ENCODE assay signal across 5 cellular contexts in the genomic region with DNA sequence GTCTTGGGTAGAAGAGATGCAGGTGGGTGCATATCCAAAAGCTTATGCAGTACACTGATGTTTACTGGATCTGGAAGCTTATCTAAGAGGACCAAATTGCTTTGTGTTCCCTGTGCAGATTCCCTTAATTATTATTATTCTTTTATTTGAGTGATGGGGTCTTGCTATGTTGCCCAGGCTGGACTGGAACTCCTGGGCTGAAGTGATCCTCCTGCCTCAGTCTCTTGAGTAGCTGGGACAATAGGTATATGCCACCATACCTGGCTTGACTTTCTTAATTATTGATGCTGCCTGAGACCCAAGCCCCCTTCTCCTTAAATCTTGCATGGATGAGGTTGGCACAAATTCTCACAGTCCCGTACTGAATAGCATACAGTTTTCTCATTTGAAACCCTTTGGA.
"Had no signal": no experiment of that assay in that cellular context is flagged by ENCODE, and none has a peak within 500 bp of the region (broad histone marks: within the 10 kb centered on the region; RNA-seq: fewer than 3 reads in every experiment).

No MANE protein-coding gene starts in this region.

- H3K4me2 ChIP-seq: GM23338 had no signal

- ATAC-seq: GM23338, HCT116 had no signal

- H3K4me3 ChIP-seq: GM23338, HAP-1 had no signal

- DNase-seq: KG1 had no signal

- H3K9me3 ChIP-seq: HAP-1 had no signal

- H3K4me1 ChIP-seq: HAP-1 had no signal

- H3K27ac Mint-ChIP-seq: GM23338, IgD-negative memory B cell had no signal

- H3K27me3 Mint-ChIP-seq: IgD-negative memory B cell had no signal

- H3K4me1 Mint-ChIP-seq: IgD-negative memory B cell had no signal

- H3K4me3 Mint-ChIP-seq: GM23338, IgD-negative memory B cell had no signal

- H3K9me3 Mint-ChIP-seq: GM23338, IgD-negative memory B cell had no signal

- H2AFZ ChIP-seq: GM23338 had no signal
